8 cellular contexts compared by ENCODE assay signal in genomic region chr4:118834960-118835895, GRCh38. TPM values are rescaled to one million over a fixed set of nuclear protein-coding genes. Genes with fewer than 3 reads are reported as not detected.
A peak's percentile ranks its signal among the peaks of the same experiment; 100 is the strongest.
DNase-seq lines count a peak whose midpoint lies in the region; ATAC-seq, FAIRE-seq and TF ChIP-seq lines count a peak whose summit lies in the region.

No MANE protein-coding gene starts in this region.

- no peak for FAIRE-seq in kidney (lab: Jason Lieb, UNC)

- no peaks in the 10 kb centered on the region for H3K9me3 Mint-ChIP-seq in chondrocyte (ENCODE audit: low read depth)

- intact Hi-C loops in kidney (cut with DNase I), result no loop called here

- H3K27ac Mint-ChIP-seq in chondrocyte (ENCODE audit: unreplicated experiment), result peak overlapping the region; percentile 100

- no peaks in the 10 kb centered on the region for H3K27me3 Mint-ChIP-seq in chondrocyte (ENCODE audit: low read depth)

- H3K36me3 Mint-ChIP-seq in chondrocyte (ENCODE audit: low read depth), result peaks cover 21% of the 10 kb centered on the region

- peak overlapping the region; percentile 75 to 97 for H3K4me3 ChIP-seq in kidney (ENCODE audit: low read length in 2 of 2)

- no peaks in the 10 kb centered on the region for H3K9me3 ChIP-seq in kidney (ENCODE audit: control insufficient read depth in 1 of 2, low read length in 2 of 2)

- peaks cover 50% of the 10 kb centered on the region for H3K4me1 Mint-ChIP-seq in chondrocyte (ENCODE audit: low read depth)

- peak overlapping the region; percentile 76 to 92 for H3K9ac ChIP-seq in kidney (ENCODE audit: low read length in 2 of 2)

- ATAC-seq in HG02678 (IDR thresholded peaks at IDR 0.05; ENCODE audit: unreplicated experiment), result peak; percentile 68
- ATAC-seq in activated CD4-positive, CD25-positive, alpha-beta regulatory T cell treated with anti-CD3 and anti-CD28 coated beads, Interleukin-2, amount 50 U/mL, for 24 hours, result peak; percentile 30 to 33

- peaks cover 0 to 5% of the 10 kb centered on the region in 2 donors for H3K36me3 ChIP-seq in kidney (ENCODE audit: control insufficient read depth in 1 of 2, insufficient read depth in 2 of 2, low read length in 2 of 2)

- DNase-seq in NK-92 treated with Interleukin-12 subunit alpha and Interleukin-12 subunit beta, amount 100 ng/mL, for 24 hours (lab: John Stamatoyannopoulos, UW), result peak; percentile 26
- DNase-seq in NK-92 (lab: John Stamatoyannopoulos, UW; ENCODE audit: unreplicated experiment), result no peak
- peak; percentile 69 for DNase-seq in NCI-H146 (lab: John Stamatoyannopoulos, UW)
- no peak for DNase-seq in chondrocyte (ENCODE audit: low spot score)
- DNase-seq in kidney, result peak; percentile 80
- DNase-seq in stimulated activated CD4-positive, alpha-beta T cell treated with anti-CD3 and anti-CD28 coated beads, Interleukin-12 subunit alpha, Interleukin-12 subunit beta, amount 100 ng/mL, for 4 hours, result peak; percentile 34

- peak overlapping the region; percentile 92 to 94 for H3K27ac ChIP-seq in kidney (ENCODE audit: low read depth in 2 of 2, low read length in 2 of 2)

- peaks cover 0 to 4% of the 10 kb centered on the region in 2 donors for H3K4me1 ChIP-seq in kidney (ENCODE audit: control insufficient read depth in 1 of 2, insufficient read depth in 1 of 2, low read depth in 1 of 2, low read length in 2 of 2)

- no peak for TF ChIP-seq CTCF in chondrocyte (IDR thresholded peaks at IDR 0.05)
- no peak for TF ChIP-seq CTCF in kidney (IDR thresholded peaks at IDR 0.05; ENCODE audit: borderline replicate concordance, extremely low read depth, insufficient read depth)

- H3K4me3 Mint-ChIP-seq in chondrocyte (ENCODE audit: unreplicated experiment), result peak overlapping the region; percentile 90

RNA-seq across cellular contexts. Expression of gene SEC24D, which starts 0.7 kb away (rescaled TPM):
- 204 to 245 TPM (median 208 TPM) in 3 replicates for total RNA-seq in chondrocyte
- total RNA-seq in kidney, result 45.4 TPM
- polyA plus RNA-seq in kidney (ENCODE audit: insufficient read depth, low read depth, low replicate concordance), result 5.9 TPM

RNA-seq across cellular contexts. Expression of gene SYNPO2, which starts 53.4 kb away (rescaled TPM):
- total RNA-seq in chondrocyte, result 12.3 to 21.5 TPM (median 20.7 TPM) in 3 replicates
- total RNA-seq in kidney, result 56.5 TPM
- polyA plus RNA-seq in kidney (ENCODE audit: insufficient read depth, low read depth, low replicate concordance), result 7.5 TPM

Comparison
In these comparisons a context has a peak if more than half of its experiments do, and no peak if none do; other contexts are left out.
1. DNase-seq: peak in NK-92 treated with Interleukin-12 subunit alpha and Interleukin-12 subunit beta, amount 100 ng/mL, for 24 hours (single experiment), NCI-H146 (single experiment), kidney (single experiment) and stimulated activated CD4-positive, alpha-beta T cell treated with anti-CD3 and anti-CD28 coated beads, Interleukin-12 subunit alpha, Interleukin-12 subunit beta, amount 100 ng/mL, for 4 hours (single experiment); none in NK-92 (single experiment) and chondrocyte (single experiment).